ENCODE assay signal across 9 cellular contexts in genomic region chr16:29663020-29663828, GRCh38. TPM values are rescaled to one million over a fixed set of nuclear protein-coding genes. Genes with fewer than 3 reads are reported as not detected.
DNase-seq lines count a peak whose midpoint lies in the region; ATAC-seq and TF ChIP-seq lines count a peak whose summit lies in the region.
"Had no signal": no experiment of that assay in that cellular context is flagged by ENCODE, and none has a peak within 500 bp of the region (broad histone marks: within the 10 kb centered on the region; RNA-seq: fewer than 3 reads in every experiment).

SPN (plus strand) TSS chr16:29663247; CDS start chr16:29663729, 482 bp downstream.

- peak; percentile 46 for DNase-seq in NOMO-1 treated with dmso at 0.1 percent for 144 hours (lab: John Stamatoyannopoulos, UW; ENCODE audit: unreplicated experiment)
- DNase-seq in activated naive CD4-positive, alpha-beta T cell treated with anti-CD3 and anti-CD28 coated beads for 36 hours = peak; percentile 62
- DNase-seq in D341Med (ENCODE audit: low spot score) = no peak
- no peak for DNase-seq in mucosa of gallbladder (ENCODE audit: low spot score)
- no peak for DNase-seq in thyroid gland
- DNase-seq: HFFc6 had no signal

- H3K36me3 Mint-ChIP-seq in activated naive CD4-positive, alpha-beta T cell treated with anti-CD3 and anti-CD28 coated beads for 36 hours (ENCODE audit: low read depth) = peaks cover 28% of the 10 kb centered on the region

- peak within 1 kb of the TSS; percentile 98 for H3K27ac Mint-ChIP-seq in activated naive CD4-positive, alpha-beta T cell treated with anti-CD3 and anti-CD28 coated beads for 36 hours
- H3K27ac Mint-ChIP-seq: HFFc6 had no signal

- TF ChIP-seq POLR2A in GM18505 (IDR thresholded peaks at IDR 0.05; ENCODE audit: borderline replicate concordance, extremely low read depth, insufficient read depth, insufficient read length) = peak; percentile 91
- TF ChIP-seq POLR2A in thyroid gland (IDR thresholded peaks at IDR 0.05) = no peak

- H3K27ac ChIP-seq in rectal smooth muscle tissue (ENCODE audit: low read depth, low read length) (no peak within 1 kb of the TSS), thyroid gland (no peak within 1 kb of the TSS)

- H3K27me3 Mint-ChIP-seq in activated naive CD4-positive, alpha-beta T cell treated with anti-CD3 and anti-CD28 coated beads for 36 hours (ENCODE audit: low read depth) = no peaks in the 10 kb centered on the region

- intact Hi-C loops in activated naive CD4-positive, alpha-beta T cell treated with anti-CD3 and anti-CD28 coated beads for 36 hours (cut with micrococcal nuclease) = no loop called here
- intact Hi-C loops in thyroid gland (cut with DNase I) = no loop called here

- H3K4me3 ChIP-seq in rectal smooth muscle tissue (ENCODE audit: low read length) = peak within 1 kb of the TSS; percentile 49
- H3K4me3 ChIP-seq in thyroid gland (replicated peaks in 1 of 3) = no peak within 1 kb of the TSS

- no peak within 1 kb of the TSS for H3K9ac ChIP-seq in rectal smooth muscle tissue (ENCODE audit: low read length)

- H3K36me3 ChIP-seq in rectal smooth muscle tissue (ENCODE audit: control insufficient read depth, insufficient read depth, low read length) (no peaks in the 10 kb centered on the region), thyroid gland (no peaks in the 10 kb centered on the region)

- H3K4me1 ChIP-seq in rectal smooth muscle tissue (ENCODE audit: control insufficient read depth, insufficient read depth, low read length) (no peaks in the 10 kb centered on the region), thyroid gland (no peaks in the 10 kb centered on the region)

- H3K9me3 Mint-ChIP-seq in activated naive CD4-positive, alpha-beta T cell treated with anti-CD3 and anti-CD28 coated beads for 36 hours = no peaks in the 10 kb centered on the region
- H3K9me3 Mint-ChIP-seq: HFFc6 had no signal

- CTCF ChIA-PET in activated naive CD4-positive, alpha-beta T cell treated with anti-CD3 and anti-CD28 coated beads for 36 hours (lab: Charles Lee) = interaction anchor here (0.7 to 1.1 kb wide), 6 partner anchors 12 to 369 kb away, joined by 3 to 7 read pairs (median 4); partner anchors contain the start of gene QPRT

- peak within 1 kb of the TSS; percentile 96 for H3K4me3 Mint-ChIP-seq in activated naive CD4-positive, alpha-beta T cell treated with anti-CD3 and anti-CD28 coated beads for 36 hours
- H3K4me3 Mint-ChIP-seq: HFFc6 had no signal

- H3K4me1 Mint-ChIP-seq in activated naive CD4-positive, alpha-beta T cell treated with anti-CD3 and anti-CD28 coated beads for 36 hours (ENCODE audit: low read depth) = peaks cover 58% of the 10 kb centered on the region

- H3K27me3 ChIP-seq in rectal smooth muscle tissue (ENCODE audit: control insufficient read depth, insufficient read depth, low read length) (no peaks in the 10 kb centered on the region), thyroid gland (no peaks in the 10 kb centered on the region)

- H3K9me3 ChIP-seq in thyroid gland = no peaks in the 10 kb centered on the region

- TF ChIP-seq CTCF in thyroid gland (IDR thresholded peaks at IDR 0.05) = no peak

- no peak for ATAC-seq in GM18505 (IDR thresholded peaks at IDR 0.05; ENCODE audit: unreplicated experiment)
- no peak for ATAC-seq in HG03342 (IDR thresholded peaks at IDR 0.05; ENCODE audit: unreplicated experiment)

- WGBS in thyroid gland, 2 donors = 69 to 84% methylated on average over 13 to 15 of the region's 19 CpGs

RNA-seq across cellular contexts. Expression of gene SPN, which starts in this region (rescaled TPM):
- total RNA-seq in activated naive CD4-positive, alpha-beta T cell treated with anti-CD3 and anti-CD28 coated beads for 36 hours = 10 to 100 TPM; 51.9 to 53.2 TPM
- 9.0 TPM for total RNA-seq in mucosa of gallbladder
- 1 to 10 TPM in 1 of 4 donors, under 1 TPM in 3; 0.67 to 3.4 (median 0.86) TPM for total RNA-seq in thyroid gland

Comparison
In these comparisons a context has a peak if more than half of its experiments do, and no peak if none do; other contexts are left out.
1. DNase-seq: peak in NOMO-1 treated with dmso at 0.1 percent for 144 hours (single experiment) and activated naive CD4-positive, alpha-beta T cell treated with anti-CD3 and anti-CD28 coated beads for 36 hours (single experiment); none in D341Med (single experiment), mucosa of gallbladder (single experiment) and thyroid gland (0 of 2).